Comparison of ENCODE assay signal across 18 cellular contexts in genomic region chr5:154244476-154244875, GRCh38.
"Had no signal": no experiment of that assay in that cellular context is flagged by ENCODE, and none has a peak within 500 bp of the region (broad histone marks: within the 10 kb centered on the region; RNA-seq: fewer than 3 reads in every experiment).

No MANE protein-coding gene starts in this region.

- H3K27ac ChIP-seq: adrenal gland, dorsolateral prefrontal cortex, hepatocyte, left lung, prostate gland, uterus had no signal

- H3K9me3 ChIP-seq: adrenal gland, left lung, prostate gland, uterus had no signal

- H3K27ac Mint-ChIP-seq: activated CD4-positive, alpha-beta memory T cell treated with anti-CD3 and anti-CD28 coated beads for 36 hours; activated naive CD4-positive, alpha-beta T cell treated with anti-CD3 and anti-CD28 coated beads, Interleukin-2, amount 50 U/mL, for 24 hours; T-cell had no signal

- H3K4me3 Mint-ChIP-seq: activated CD4-positive, alpha-beta memory T cell treated with anti-CD3 and anti-CD28 coated beads for 36 hours; activated naive CD4-positive, alpha-beta T cell treated with anti-CD3 and anti-CD28 coated beads, Interleukin-2, amount 50 U/mL, for 24 hours; activated T-cell treated with anti-CD3 and anti-CD28 coated beads, Interleukin-2, amount 50 U/mL, for 4 hours; nephron; T-cell had no signal

- H3K4me1 ChIP-seq: prostate gland, uterus had no signal

- H3K4me3 ChIP-seq: adrenal gland, dorsolateral prefrontal cortex, hepatocyte, left lung, prostate gland, smooth muscle cell, uterus had no signal

- DNase-seq: activated CD4-positive, alpha-beta memory T cell treated with anti-CD3 and anti-CD28 coated beads for 36 hours; activated CD4-positive, alpha-beta T cell treated with anti-CD3 and anti-CD28 coated beads for 1 hour; activated effector memory CD4-positive, alpha-beta T cell treated with anti-CD3 and anti-CD28 coated beads, Interleukin-2, amount 50 U/mL, for 16 hours; activated T-cell treated with anti-CD3 and anti-CD28 coated beads, Interleukin-2, amount 50 U/mL, for 4 hours; adrenal gland; dorsolateral prefrontal cortex; erythroblast; left lung; mammary epithelial cell; right cardiac atrium; T-cell; uterus had no signal

- FAIRE-seq: keratinocyte had no signal

- H3K9me3 Mint-ChIP-seq: activated CD4-positive, alpha-beta memory T cell treated with anti-CD3 and anti-CD28 coated beads for 36 hours; activated naive CD4-positive, alpha-beta T cell treated with anti-CD3 and anti-CD28 coated beads, Interleukin-2, amount 50 U/mL, for 24 hours; activated T-cell treated with anti-CD3 and anti-CD28 coated beads, Interleukin-2, amount 50 U/mL, for 4 hours had no signal

- H3K36me3 ChIP-seq: adrenal gland, left lung, prostate gland, uterus had no signal

- ATAC-seq: activated T-cell treated with anti-CD3 and anti-CD28 coated beads, Interleukin-2, amount 50 U/mL, for 4 hours; right cardiac atrium; T-cell had no signal

- H3K27me3 Mint-ChIP-seq: activated CD4-positive, alpha-beta memory T cell treated with anti-CD3 and anti-CD28 coated beads for 36 hours; activated naive CD4-positive, alpha-beta T cell treated with anti-CD3 and anti-CD28 coated beads, Interleukin-2, amount 50 U/mL, for 24 hours; T-cell had no signal
